In the genomic region with DNA sequence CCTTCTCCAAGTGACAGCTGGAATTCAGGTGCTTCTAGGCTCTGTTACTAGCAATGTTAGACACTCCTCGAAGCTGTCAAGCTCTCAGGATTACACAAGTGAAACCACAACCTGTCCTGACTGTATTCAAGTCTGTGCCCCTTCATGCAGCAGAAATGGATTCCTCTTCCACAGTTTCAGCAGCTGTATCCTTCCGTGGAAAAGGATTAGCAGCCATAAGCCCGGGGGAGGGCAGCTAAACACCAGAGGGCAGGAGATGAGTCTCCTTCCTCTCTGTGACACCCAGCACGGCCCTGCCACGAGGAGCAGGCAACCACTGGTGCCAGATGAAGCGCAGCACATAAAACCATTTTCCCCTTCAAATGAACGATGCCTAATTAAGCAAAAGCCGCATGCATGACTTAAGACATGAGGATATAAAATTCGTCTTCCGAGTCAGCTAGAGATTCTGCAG, we compare ENCODE assay signal across 8 cellular contexts.
DNase-seq lines count a peak whose midpoint lies in the region; ATAC-seq and TF ChIP-seq lines count a peak whose summit lies in the region.

No MANE protein-coding gene starts in this region.

- no peaks in the 10 kb centered on the region for H3K9me3 ChIP-seq in duodenal mucosa (ENCODE audit: control insufficient read depth in 1 of 2, low read length in 2 of 2)

- no peaks in the 10 kb centered on the region for H3K27me3 ChIP-seq in duodenal mucosa (ENCODE audit: control insufficient read depth in 1 of 2, insufficient read depth in 2 of 2, low read length in 2 of 2)

- peak overlapping the region; percentile 63 to 71 for H3K9ac ChIP-seq in duodenal mucosa (ENCODE audit: low read depth in 1 of 2, low read length in 2 of 2)

- no peaks in the 10 kb centered on the region for H3K27me3 Mint-ChIP-seq in memory B cell

- H3K4me3 Mint-ChIP-seq in memory B cell: peak overlapping the region; percentile 88

- peaks cover 16 to 32% of the 10 kb centered on the region in 2 donors for H3K4me1 ChIP-seq in duodenal mucosa (ENCODE audit: control insufficient read depth in 1 of 2, insufficient read depth in 2 of 2, low read length in 2 of 2)

- H3K4me3 ChIP-seq in duodenal mucosa (ENCODE audit: low read depth in 1 of 2, low read length in 2 of 2): peak overlapping the region; percentile 78 to 79

- no peaks in the 10 kb centered on the region for H3K9me3 Mint-ChIP-seq in memory B cell

- ATAC-seq in memory B cell (ENCODE audit: low read depth) (peak; percentile 43), HG02885 (IDR thresholded peaks at IDR 0.05; ENCODE audit: poor library complexity, unreplicated experiment) (no peak)

- peak; percentile 20 for TF ChIP-seq CTCF in GM12873 (IDR thresholded peaks at IDR 0.05; ENCODE audit: insufficient read depth, low read depth, low read length, missing control alignments)

- no peak overlapping the region for H3K27ac ChIP-seq in duodenal mucosa (ENCODE audit: low read depth, low read length)

- H3K36me3 ChIP-seq in duodenal mucosa (ENCODE audit: control insufficient read depth in 1 of 2, insufficient read depth in 2 of 2, low read length in 2 of 2): no peaks in the 10 kb centered on the region

- peak overlapping the region; percentile 86 for H3K27ac Mint-ChIP-seq in memory B cell

- peaks cover 16% of the 10 kb centered on the region for H3K36me3 Mint-ChIP-seq in memory B cell

- H3K4me1 Mint-ChIP-seq in memory B cell: peaks cover 54% of the 10 kb centered on the region

- DNase-seq in NCI-H345 treated with DMSO at 0.1 percent for 48 hours (lab: John Stamatoyannopoulos, UW; ENCODE audit: unreplicated experiment) (peak; percentile 18), memory B cell (ENCODE audit: low spot score in 2 of 2) (peak in 1 of 2 donors; percentile 43), GM19240 (ENCODE audit: insufficient read length, low spot score) (no peak)
- peak; percentile 50 to 62 for DNase-seq in activated CD4-positive, alpha-beta T cell treated with anti-CD3 and anti-CD28 coated beads, Interleukin-2, amount 50 U/mL, for 48 hours
- peak; percentile 25 to 39 for DNase-seq in stimulated activated CD8-positive, alpha-beta memory T cell treated with anti-CD3 and anti-CD28 coated beads, Interleukin-2, amount 100 ng/mL, for 48 hours (ENCODE audit: low read depth in 2 of 2)
